13 cellular contexts compared by ENCODE assay signal in genomic region chr5:15834596-15835245, GRCh38.
A peak's percentile ranks its signal among the peaks of the same experiment; 100 is the strongest.
DNase-seq lines count a peak whose midpoint lies in the region; ATAC-seq, FAIRE-seq and TF ChIP-seq lines count a peak whose summit lies in the region.
"Had no signal": no experiment of that assay in that cellular context is flagged by ENCODE, and none has a peak within 500 bp of the region (broad histone marks: within the 10 kb centered on the region; RNA-seq: fewer than 3 reads in every experiment).

No MANE protein-coding gene starts in this region.

- intact Hi-C loops in CD4-positive, alpha-beta memory T cell (cut with micrococcal nuclease), result no loop called here
- intact Hi-C loops in activated T-helper 1 cell treated with anti-CD3 and anti-CD28 coated beads, Interleukin-12 subunit alpha, Interleukin-12 subunit beta, Interleukin-2, Interleukin-4 antibody, amounts not matched to agents 30 ng/mL and 10 ng/mL and 1 ng/mL, durations not matched to agents 14 hours and 24 hours and 36 hours (cut with micrococcal nuclease), result no loop called here

- DNase-seq in AG08395 (ENCODE audit: low spot score), result peak; percentile 44
- DNase-seq in HTR-8/SVneo (ENCODE audit: insufficient read length, low spot score), result peak; percentile 29
- DNase-seq in astrocyte (ENCODE audit: low read depth), result peak; percentile 94
- DNase-seq in iris pigment epithelial cell (ENCODE audit: low read depth), result peak; percentile 90
- DNase-seq in CD4-positive, alpha-beta memory T cell, result no peak
- DNase-seq in activated T-helper 1 cell treated with anti-CD3 and anti-CD28 coated beads, Interleukin-12 subunit alpha, Interleukin-12 subunit beta, Interleukin-2, Interleukin-4 antibody, amounts not matched to agents 30 ng/mL and 10 ng/mL and 1 ng/mL, durations not matched to agents 14 hours and 24 hours and 36 hours (ENCODE audit: low spot score), result no peak
- no peak for DNase-seq in activated CD8-positive, alpha-beta T cell treated with anti-CD3 and anti-CD28 coated beads, Interleukin-2, amount 10 ng/mL, durations not matched to agents 7 days and 5 days
- DNase-seq: CD8-positive, alpha-beta T cell; colonic mucosa; MG63; testis had no signal

- no peak for FAIRE-seq in HTR-8/SVneo (lab: Jason Lieb, UNC)
- peak; percentile 64 for FAIRE-seq in astrocyte (lab: Jason Lieb, UNC)

- POLR2A ChIA-PET in CD4-positive, alpha-beta memory T cell (lab: Charles Lee; ENCODE audit: partially characterized antibody), result no interaction called here
- POLR2A ChIA-PET in activated CD8-positive, alpha-beta T cell treated with anti-CD3 and anti-CD28 coated beads, Interleukin-2, amount 10 ng/mL, durations not matched to agents 7 days and 5 days (lab: Charles Lee), result no interaction called here

- H3K79me2 ChIP-seq in astrocyte (ENCODE audit: insufficient read depth, low read length), result peaks cover 5% of the 10 kb centered on the region

- no peaks in the 10 kb centered on the region for H3K36me3 Mint-ChIP-seq in astrocyte (ENCODE audit: low read depth, unreplicated experiment)
- no peaks in the 10 kb centered on the region for H3K36me3 Mint-ChIP-seq in CD4-positive, alpha-beta memory T cell
- no peaks in the 10 kb centered on the region for H3K36me3 Mint-ChIP-seq in activated T-helper 1 cell treated with anti-CD3 and anti-CD28 coated beads, Interleukin-12 subunit alpha, Interleukin-12 subunit beta, Interleukin-2, Interleukin-4 antibody, amounts not matched to agents 30 ng/mL and 10 ng/mL and 1 ng/mL, durations not matched to agents 14 hours and 24 hours and 36 hours (ENCODE audit: low read depth)
- H3K36me3 Mint-ChIP-seq in activated CD8-positive, alpha-beta T cell treated with anti-CD3 and anti-CD28 coated beads, Interleukin-2, amount 10 ng/mL, durations not matched to agents 7 days and 5 days (ENCODE audit: low read depth), result no peaks in the 10 kb centered on the region
- H3K36me3 Mint-ChIP-seq: CD8-positive, alpha-beta T cell had no signal

- CTCF ChIA-PET in CD4-positive, alpha-beta memory T cell (lab: Charles Lee; ENCODE audit: partially characterized antibody), result no interaction called here
- CTCF ChIA-PET in activated CD8-positive, alpha-beta T cell treated with anti-CD3 and anti-CD28 coated beads, Interleukin-2, amount 10 ng/mL, durations not matched to agents 7 days and 5 days (lab: Charles Lee), result no interaction called here

- no peak overlapping the region for H3K4me3 ChIP-seq in astrocyte (ENCODE audit: insufficient read depth, low read depth, low read length)
- H3K4me3 ChIP-seq in CD4-positive, alpha-beta memory T cell (ENCODE audit: low read length in 2 of 2), result no peak overlapping the region
- H3K4me3 ChIP-seq: colonic mucosa, MG63, testis had no signal

- peak overlapping the region; percentile 63 for H3K4me2 ChIP-seq in astrocyte (ENCODE audit: low read length)

- no peak overlapping the region for H3K9ac ChIP-seq in astrocyte (ENCODE audit: low read length)

- peaks cover 10% of the 10 kb centered on the region for H4K20me1 ChIP-seq in astrocyte (ENCODE audit: insufficient read depth, low read length)

- no peaks in the 10 kb centered on the region for H3K27me3 ChIP-seq in astrocyte (ENCODE audit: insufficient read depth, low read length)
- no peaks in the 10 kb centered on the region for H3K27me3 ChIP-seq in CD4-positive, alpha-beta memory T cell (ENCODE audit: insufficient read depth, low read length)
- H3K27me3 ChIP-seq: colonic mucosa, MG63, testis had no signal

- no peaks in the 10 kb centered on the region for H3K36me3 ChIP-seq in astrocyte (ENCODE audit: insufficient read depth, low read length)
- H3K36me3 ChIP-seq in CD4-positive, alpha-beta memory T cell (ENCODE audit: insufficient read depth, low read length), result no peaks in the 10 kb centered on the region
- H3K36me3 ChIP-seq: colonic mucosa, MG63 had no signal

- H3K4me1 Mint-ChIP-seq in astrocyte (ENCODE audit: low read depth, unreplicated experiment), result peaks cover 9% of the 10 kb centered on the region
- no peaks in the 10 kb centered on the region for H3K4me1 Mint-ChIP-seq in CD4-positive, alpha-beta memory T cell
- H3K4me1 Mint-ChIP-seq in activated T-helper 1 cell treated with anti-CD3 and anti-CD28 coated beads, Interleukin-12 subunit alpha, Interleukin-12 subunit beta, Interleukin-2, Interleukin-4 antibody, amounts not matched to agents 30 ng/mL and 10 ng/mL and 1 ng/mL, durations not matched to agents 14 hours and 24 hours and 36 hours (ENCODE audit: low read depth), result no peaks in the 10 kb centered on the region
- H3K4me1 Mint-ChIP-seq in activated CD8-positive, alpha-beta T cell treated with anti-CD3 and anti-CD28 coated beads, Interleukin-2, amount 10 ng/mL, durations not matched to agents 7 days and 5 days (ENCODE audit: low read depth), result no peaks in the 10 kb centered on the region

- H3K27ac Mint-ChIP-seq in astrocyte (ENCODE audit: unreplicated experiment), result no peak overlapping the region
- no peak overlapping the region for H3K27ac Mint-ChIP-seq in CD4-positive, alpha-beta memory T cell
- H3K27ac Mint-ChIP-seq in activated T-helper 1 cell treated with anti-CD3 and anti-CD28 coated beads, Interleukin-12 subunit alpha, Interleukin-12 subunit beta, Interleukin-2, Interleukin-4 antibody, amounts not matched to agents 30 ng/mL and 10 ng/mL and 1 ng/mL, durations not matched to agents 14 hours and 24 hours and 36 hours, result no peak overlapping the region
- H3K27ac Mint-ChIP-seq in activated CD8-positive, alpha-beta T cell treated with anti-CD3 and anti-CD28 coated beads, Interleukin-2, amount 10 ng/mL, durations not matched to agents 7 days and 5 days, result no peak overlapping the region
- H3K27ac Mint-ChIP-seq: CD8-positive, alpha-beta T cell had no signal

- no peak overlapping the region for H3K4me3 Mint-ChIP-seq in astrocyte (ENCODE audit: unreplicated experiment)
- H3K4me3 Mint-ChIP-seq in CD4-positive, alpha-beta memory T cell, result no peak overlapping the region
- H3K4me3 Mint-ChIP-seq in activated T-helper 1 cell treated with anti-CD3 and anti-CD28 coated beads, Interleukin-12 subunit alpha, Interleukin-12 subunit beta, Interleukin-2, Interleukin-4 antibody, amounts not matched to agents 30 ng/mL and 10 ng/mL and 1 ng/mL, durations not matched to agents 14 hours and 24 hours and 36 hours, result no peak overlapping the region
- no peak overlapping the region for H3K4me3 Mint-ChIP-seq in activated CD8-positive, alpha-beta T cell treated with anti-CD3 and anti-CD28 coated beads, Interleukin-2, amount 10 ng/mL, durations not matched to agents 7 days and 5 days
- H3K4me3 Mint-ChIP-seq: CD8-positive, alpha-beta T cell; neural crest cell had no signal

- H3K4me1 ChIP-seq in astrocyte (ENCODE audit: insufficient read depth, low read length), result peaks cover 14% of the 10 kb centered on the region
- no peaks in the 10 kb centered on the region for H3K4me1 ChIP-seq in CD4-positive, alpha-beta memory T cell (ENCODE audit: insufficient read depth, low read length)
- H3K4me1 ChIP-seq: colonic mucosa had no signal

- peak overlapping the region; percentile 24 for H3K27ac ChIP-seq in astrocyte (ENCODE audit: low read depth, low read length)
- no peak overlapping the region for H3K27ac ChIP-seq in CD4-positive, alpha-beta memory T cell (ENCODE audit: low read depth, low read length)
- H3K27ac ChIP-seq: colonic mucosa, testis had no signal

- no peaks in the 10 kb centered on the region for H3K9me3 Mint-ChIP-seq in astrocyte (ENCODE audit: unreplicated experiment)
- H3K9me3 Mint-ChIP-seq in CD4-positive, alpha-beta memory T cell, result peaks cover 0 to 9% (median under 1%) of the 10 kb centered on the region in 8 donors
- H3K9me3 Mint-ChIP-seq in activated T-helper 1 cell treated with anti-CD3 and anti-CD28 coated beads, Interleukin-12 subunit alpha, Interleukin-12 subunit beta, Interleukin-2, Interleukin-4 antibody, amounts not matched to agents 30 ng/mL and 10 ng/mL and 1 ng/mL, durations not matched to agents 14 hours and 24 hours and 36 hours, result no peaks in the 10 kb centered on the region
- H3K9me3 Mint-ChIP-seq in activated CD8-positive, alpha-beta T cell treated with anti-CD3 and anti-CD28 coated beads, Interleukin-2, amount 10 ng/mL, durations not matched to agents 7 days and 5 days (ENCODE audit: insufficient read depth), result no peaks in the 10 kb centered on the region

- ATAC-seq in HG03565 (IDR thresholded peaks at IDR 0.05; ENCODE audit: unreplicated experiment), result no peak
- ATAC-seq in activated CD8-positive, alpha-beta T cell treated with anti-CD3 and anti-CD28 coated beads, Interleukin-2, amount 10 ng/mL, durations not matched to agents 7 days and 5 days, result no peak
- ATAC-seq: CD8-positive, alpha-beta T cell had no signal

- no peak overlapping the region for H2AFZ ChIP-seq in astrocyte (ENCODE audit: low read depth, low read length)

- no peaks in the 10 kb centered on the region for H3K9me3 ChIP-seq in astrocyte (ENCODE audit: insufficient read depth, low read depth, low read length)
- no peaks in the 10 kb centered on the region for H3K9me3 ChIP-seq in CD4-positive, alpha-beta memory T cell (ENCODE audit: control insufficient read depth in 1 of 2, low read length in 2 of 2)
- H3K9me3 ChIP-seq: colonic mucosa, testis had no signal

- H3K27me3 Mint-ChIP-seq in astrocyte (ENCODE audit: low read depth, unreplicated experiment), result no peaks in the 10 kb centered on the region
- no peaks in the 10 kb centered on the region for H3K27me3 Mint-ChIP-seq in CD4-positive, alpha-beta memory T cell
- no peaks in the 10 kb centered on the region for H3K27me3 Mint-ChIP-seq in activated T-helper 1 cell treated with anti-CD3 and anti-CD28 coated beads, Interleukin-12 subunit alpha, Interleukin-12 subunit beta, Interleukin-2, Interleukin-4 antibody, amounts not matched to agents 30 ng/mL and 10 ng/mL and 1 ng/mL, durations not matched to agents 14 hours and 24 hours and 36 hours (ENCODE audit: insufficient read depth)
- no peaks in the 10 kb centered on the region for H3K27me3 Mint-ChIP-seq in activated CD8-positive, alpha-beta T cell treated with anti-CD3 and anti-CD28 coated beads, Interleukin-2, amount 10 ng/mL, durations not matched to agents 7 days and 5 days (ENCODE audit: low read depth)

- TF ChIP-seq CTCF in astrocyte (IDR thresholded peaks at IDR 0.05; ENCODE audit: insufficient read depth, low read depth, low read length), result no peak

Comparison
In these comparisons a context has a peak if more than half of its experiments do, and no peak if none do; other contexts are left out.
1. DNase-seq: peak in AG08395 (single experiment), HTR-8/SVneo (single experiment), astrocyte (single experiment) and iris pigment epithelial cell (single experiment); none in CD4-positive, alpha-beta memory T cell (0 of 5), activated T-helper 1 cell treated with anti-CD3 and anti-CD28 coated beads, Interleukin-12 subunit alpha, Interleukin-12 subunit beta, Interleukin-2, Interleukin-4 antibody, amounts not matched to agents 30 ng/mL and 10 ng/mL and 1 ng/mL, durations not matched to agents 14 hours and 24 hours and 36 hours (single experiment) and activated CD8-positive, alpha-beta T cell treated with anti-CD3 and anti-CD28 coated beads, Interleukin-2, amount 10 ng/mL, durations not matched to agents 7 days and 5 days (single experiment).